ENCODE assay signal across 8 cellular contexts in genomic region chrX:118115948-118116307, GRCh38. TPM values are rescaled to one million over a fixed set of nuclear protein-coding genes. Genes with fewer than 3 reads are reported as not detected.
DNase-seq lines count a peak whose midpoint lies in the region; ATAC-seq and TF ChIP-seq lines count a peak whose summit lies in the region.

No MANE protein-coding gene starts in this region.

- H3K36me3 ChIP-seq in GM23248 (ENCODE audit: low read depth): no peaks in the 10 kb centered on the region
- no peaks in the 10 kb centered on the region for H3K36me3 ChIP-seq in heart right ventricle
- H3K36me3 ChIP-seq in gastrocnemius medialis: no peaks in the 10 kb centered on the region

- no peaks in the 10 kb centered on the region for H3K9me3 ChIP-seq in GM23248 (ENCODE audit: low read depth)
- no peaks in the 10 kb centered on the region for H3K9me3 ChIP-seq in heart right ventricle
- H3K9me3 ChIP-seq in gastrocnemius medialis: no peaks in the 10 kb centered on the region

- CTCF ChIA-PET in activated CD4-positive, alpha-beta memory T cell treated with anti-CD3 and anti-CD28 coated beads for 36 hours (lab: Charles Lee): no interaction called here

- POLR2A ChIA-PET in activated CD4-positive, alpha-beta memory T cell treated with anti-CD3 and anti-CD28 coated beads for 36 hours (lab: Charles Lee): no interaction called here

- no peaks in the 10 kb centered on the region for H3K36me3 Mint-ChIP-seq in activated CD4-positive, alpha-beta memory T cell treated with anti-CD3 and anti-CD28 coated beads for 36 hours

- peaks cover 4% of the 10 kb centered on the region for H3K4me1 Mint-ChIP-seq in activated CD4-positive, alpha-beta memory T cell treated with anti-CD3 and anti-CD28 coated beads for 36 hours (ENCODE audit: low read depth)

- H3K4me2 ChIP-seq in GM23248 (ENCODE audit: unreplicated experiment): peak overlapping the region; percentile 53

- WGBS in GM23248 (ENCODE audit: low coverage in 1 of 2, low lambda C conversion rate in 2 of 2, missing lambda C conversion rate in 2 of 2), 2 experiments: 1 to 3% methylated on average over 3 to 10 of the region's 11 CpGs
- WGBS in heart right ventricle, 2 donors: 1 to 6% methylated on average over 9 to 11 of the region's 11 CpGs

- peak in 7 of 8 donors; percentile 17 to 47 (median 27) for ATAC-seq in heart right ventricle
- peak; percentile 37 to 45 for ATAC-seq in gastrocnemius medialis
- ATAC-seq in HG02938 (IDR thresholded peaks at IDR 0.05; ENCODE audit: unreplicated experiment): no peak

- H4K20me1 ChIP-seq in GM23248 (ENCODE audit: insufficient read depth): no peaks in the 10 kb centered on the region

- H3K27ac Mint-ChIP-seq in activated CD4-positive, alpha-beta memory T cell treated with anti-CD3 and anti-CD28 coated beads for 36 hours: no peak overlapping the region

- no peak for DNase-seq in GM23248
- no peak for DNase-seq in activated CD4-positive, alpha-beta memory T cell treated with anti-CD3 and anti-CD28 coated beads for 36 hours
- peak in 1 of 2 donors; percentile 3 for DNase-seq in heart right ventricle
- DNase-seq in gastrocnemius medialis: no peak
- no peak for DNase-seq in NCI-H526 treated with DMSO at 0.1 percent for 48 hours (lab: John Stamatoyannopoulos, UW)
- no peak for DNase-seq in MV-4-11 (lab: John Stamatoyannopoulos, UW)
- DNase-seq in activated CD4-positive, alpha-beta T cell treated with anti-CD3 and anti-CD28 coated beads for 1 hour: no peak

- no peak for TF ChIP-seq CTCF in heart right ventricle (IDR thresholded peaks at IDR 0.05)
- no peak for TF ChIP-seq CTCF in gastrocnemius medialis (IDR thresholded peaks at IDR 0.05 in 4 of 5, conservative IDR thresholded peaks at IDR 0.05 in 1 of 5)

- TF ChIP-seq POLR2A in gastrocnemius medialis (IDR thresholded peaks at IDR 0.05): no peak

- peak overlapping the region; percentile 59; the same call in 1 of the 2 replicates for H3K4me3 ChIP-seq in GM23248
- peak overlapping the region; percentile 32 to 66 (median 60) for H3K4me3 ChIP-seq in heart right ventricle
- peak overlapping the region; percentile 60 to 71 (median 69) for H3K4me3 ChIP-seq in gastrocnemius medialis

- peak overlapping the region; percentile 41; the same call in 1 of the 2 replicates for H2AFZ ChIP-seq in GM23248

- intact Hi-C loops in activated CD4-positive, alpha-beta memory T cell treated with anti-CD3 and anti-CD28 coated beads for 36 hours (cut with micrococcal nuclease): no loop called here
- intact Hi-C loops in heart right ventricle (cut with DNase I): loop anchor here in 3 of 10 donors (10.0 kb wide), 2 partner anchors 109 to 111 kb away; no protein-coding TSS in a partner anchor
- intact Hi-C loops in gastrocnemius medialis (cut with DNase I; ENCODE audit: low total_unique reads): no loop called here

- no peaks in the 10 kb centered on the region for H3K4me1 ChIP-seq in GM23248 (ENCODE audit: insufficient read depth)
- H3K4me1 ChIP-seq in heart right ventricle: peaks cover 0 to 7% (median 0%) of the 10 kb centered on the region in 9 donors
- H3K4me1 ChIP-seq in gastrocnemius medialis: no peaks in the 10 kb centered on the region

- H3K4me3 Mint-ChIP-seq in activated CD4-positive, alpha-beta memory T cell treated with anti-CD3 and anti-CD28 coated beads for 36 hours: peak overlapping the region; percentile 6

- H3K27me3 ChIP-seq in GM23248 (replicated peaks; ENCODE audit: insufficient read depth) (0 out of 2 replicates have a peak, but pooled peaks cover 5% of the 10 kb centered on the region), heart right ventricle (peaks cover 0 to 26% (median 0%) of the 10 kb centered on the region in 7 donors), gastrocnemius medialis (no peaks in the 10 kb centered on the region)

- H3K9me2 ChIP-seq in GM23248 (ENCODE audit: insufficient read depth): no peaks in the 10 kb centered on the region

- H3K27ac ChIP-seq in GM23248 (no peak overlapping the region), heart right ventricle (peak overlapping the region; percentile 21 to 84 (median 73)), gastrocnemius medialis (peak overlapping the region; percentile 70 to 74 (median 71))

- H3K79me2 ChIP-seq in GM23248 (ENCODE audit: insufficient read depth): no peaks in the 10 kb centered on the region

- H3K9me3 Mint-ChIP-seq in activated CD4-positive, alpha-beta memory T cell treated with anti-CD3 and anti-CD28 coated beads for 36 hours: no peaks in the 10 kb centered on the region

- no peak overlapping the region for H3K9ac ChIP-seq in GM23248

- in situ Hi-C loops in GM23248 (cut with MboI): no loop called here
- in situ Hi-C loops in gastrocnemius medialis (cut with MboI; ENCODE audit: low sequenced_read_pairs in 4 of 4): no loop called here

- peaks cover 19% of the 10 kb centered on the region for H3K27me3 Mint-ChIP-seq in activated CD4-positive, alpha-beta memory T cell treated with anti-CD3 and anti-CD28 coated beads for 36 hours

- no peaks in the 10 kb centered on the region for H3F3A ChIP-seq in GM23248 (ENCODE audit: insufficient read depth)

RNA-seq across cellular contexts. Expression of gene KLHL13, which starts 0.7 kb away (rescaled TPM):
- total RNA-seq in GM23248 (2014; rRNA removed; shearing (Covaris generic)): 0.43 TPM in 1 of 2 replicates, not detected in the other
- polyA plus RNA-seq in GM23248 (2016; fragmentation: Nextera tagmentation; extraction: Ambion mirVana) (0.11 TPM in 1 of 2 replicates, not detected in the other), heart right ventricle (1 to 10 TPM; 2.0 to 2.8 TPM)
- total RNA-seq in activated CD4-positive, alpha-beta memory T cell treated with anti-CD3 and anti-CD28 coated beads for 36 hours: under 1 TPM; 0.07 to 0.39 TPM
- total RNA-seq in heart right ventricle (10 to 100 TPM in 6 of 10 donors, 1 to 10 TPM in 4; 2.9 to 18.9 (median 12.0) TPM), gastrocnemius medialis (1 to 10 TPM in 3 of 4 donors, under 1 TPM in 1; 0.87 to 3.4 (median 1.0) TPM)
